In the genomic region with DNA sequence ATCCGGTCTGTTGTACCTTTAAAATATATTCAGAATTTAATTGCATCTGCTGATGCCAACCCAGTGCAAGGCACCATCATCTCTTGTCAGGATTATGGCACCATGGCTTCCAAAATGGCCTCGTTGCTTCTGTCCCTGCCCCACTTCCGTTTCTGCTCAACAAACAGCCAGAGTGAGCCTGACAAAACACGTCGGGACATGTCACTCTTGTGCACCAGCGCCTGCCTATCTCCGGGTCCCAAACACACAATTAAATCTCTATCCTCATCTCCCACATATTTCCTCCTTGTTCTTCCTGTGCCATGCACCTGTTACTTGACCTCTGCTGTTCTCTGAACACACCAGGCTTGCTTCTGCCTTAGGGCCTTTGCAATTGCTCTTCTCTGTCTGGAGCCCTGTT, we compare ENCODE assay signal across 1 cellular context.
TF ChIP-seq lines count a peak whose summit lies in the region.

No MANE protein-coding gene starts in this region.

TF ChIP-seq in SK-N-SH, 30 proteins besides CTCF, POLR2A, EP300 and RAD21 (continued from another document):
- TF ChIP-seq POLR2AphosphoS5 (IDR thresholded peaks at IDR 0.05; ENCODE audit: low read depth, low read length) (no peak), FOXJ3 (CRISPR knock-in tag; IDR thresholded peaks at IDR 0.05) (no peak), NFIC (IDR thresholded peaks at IDR 0.05; ENCODE audit: borderline replicate concordance) (no peak), RFX5 (IDR thresholded peaks at IDR 0.05; ENCODE audit: low read length) (no peak), TCF12 (IDR thresholded peaks at IDR 0.05) (no peak), TAF1 (IDR thresholded peaks at IDR 0.05; ENCODE audit: borderline replicate concordance, low read depth, low read length) (no peak), CHD2 (IDR thresholded peaks at IDR 0.05; ENCODE audit: low read length, partially characterized antibody) (no peak), GABPA (IDR thresholded peaks at IDR 0.05; ENCODE audit: low read depth) (no peak), RXRA (IDR thresholded peaks at IDR 0.05; ENCODE audit: borderline replicate concordance, low read depth) (no peak), RCOR1 (IDR thresholded peaks at IDR 0.05; ENCODE audit: low read length) (no peak)
- TF ChIP-seq, protein P1, sequence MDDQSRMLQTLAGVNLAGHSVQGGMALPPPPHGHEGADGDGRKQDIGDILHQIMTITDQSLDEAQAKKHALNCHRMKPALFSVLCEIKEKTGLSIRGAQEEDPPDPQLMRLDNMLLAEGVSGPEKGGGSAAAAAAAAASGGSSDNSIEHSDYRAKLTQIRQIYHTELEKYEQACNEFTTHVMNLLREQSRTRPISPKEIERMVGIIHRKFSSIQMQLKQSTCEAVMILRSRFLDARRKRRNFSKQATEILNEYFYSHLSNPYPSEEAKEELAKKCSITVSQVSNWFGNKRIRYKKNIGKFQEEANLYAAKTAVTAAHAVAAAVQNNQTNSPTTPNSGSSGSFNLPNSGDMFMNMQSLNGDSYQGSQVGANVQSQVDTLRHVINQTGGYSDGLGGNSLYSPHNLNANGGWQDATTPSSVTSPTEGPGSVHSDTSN (IDR thresholded peaks at IDR 0.05) = no peak
